16 cellular contexts compared by ENCODE assay signal in the genomic region with DNA sequence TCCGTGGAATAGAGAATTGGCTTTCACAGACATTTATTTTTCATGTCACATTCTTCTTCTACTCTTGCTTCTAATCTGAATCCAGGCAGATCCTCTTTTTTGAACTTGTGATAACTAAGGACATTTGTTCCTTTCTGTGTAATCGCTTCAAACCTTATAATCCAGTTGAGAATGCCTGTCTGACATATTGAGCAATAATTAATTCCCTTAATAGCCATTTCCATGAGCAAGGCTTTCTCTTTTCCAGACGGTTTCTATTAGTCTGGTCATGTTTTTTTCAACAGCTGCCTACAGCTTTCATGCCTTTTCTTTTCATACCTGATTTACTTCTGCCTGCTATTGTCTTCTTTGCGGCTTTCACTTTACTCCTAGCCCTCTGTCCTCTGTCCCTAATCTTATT.
"Had no signal": no experiment of that assay in that cellular context is flagged by ENCODE, and none has a peak within 500 bp of the region (broad histone marks: within the 10 kb centered on the region; RNA-seq: fewer than 3 reads in every experiment).

No MANE protein-coding gene starts in this region.

- H3K27ac ChIP-seq: gastrocnemius medialis, heart right ventricle, suprapubic skin had no signal

- H3K4me3 ChIP-seq: gastrocnemius medialis, heart right ventricle, suprapubic skin had no signal

- H3K27me3 ChIP-seq: gastrocnemius medialis, heart right ventricle, suprapubic skin had no signal

- H3K36me3 ChIP-seq: gastrocnemius medialis, heart right ventricle, suprapubic skin had no signal

- ATAC-seq: activated CD4-positive, alpha-beta T cell treated with anti-CD3 and anti-CD28 coated beads for 36 hours; activated naive CD4-positive, alpha-beta T cell treated with anti-CD3 and anti-CD28 coated beads, Interleukin-2, amount 50 U/mL, for 72 hours; activated T-cell treated with anti-CD3 and anti-CD28 coated beads, Interleukin-2, amount 50 U/mL, for 4 hours; heart right ventricle; left lobe of liver; naive thymus-derived CD8-positive, alpha-beta T cell had no signal

- H3K4me1 ChIP-seq: gastrocnemius medialis had no signal

- H3K9me3 ChIP-seq: gastrocnemius medialis, suprapubic skin had no signal

- DNase-seq: activated CD4-positive, alpha-beta memory T cell treated with anti-CD3 and anti-CD28 coated beads for 36 hours; activated CD4-positive, alpha-beta T cell treated with anti-CD3 and anti-CD28 coated beads for 36 hours; activated gamma-delta T cell; activated T-cell treated with anti-CD3 and anti-CD28 coated beads, Interleukin-2, amount 50 U/mL, for 4 hours; amygdala; central memory CD4-positive, alpha-beta T cell; cortex of kidney; effector CD4-positive, alpha-beta T cell; gastrocnemius medialis; heart right ventricle; naive thymus-derived CD8-positive, alpha-beta T cell; small intestine; trophoblast cell had no signal
